In genomic region chr14:99535448-99535847, GRCh38 we compare ENCODE assay signal across 1 cellular context.
TF ChIP-seq lines count a peak whose summit lies in the region.

No MANE protein-coding gene starts in this region.

TF ChIP-seq in SK-N-SH, 30 proteins besides CTCF, POLR2A, EP300 and RAD21:
- TF ChIP-seq PBX3 (IDR thresholded peaks at IDR 0.05): no peak
- TF ChIP-seq ELF1 (IDR thresholded peaks at IDR 0.05): no peak
- no peak for TF ChIP-seq RXRA (IDR thresholded peaks at IDR 0.05; ENCODE audit: borderline replicate concordance, low read depth)
- TF ChIP-seq NFIC (IDR thresholded peaks at IDR 0.05; ENCODE audit: borderline replicate concordance): no peak
- TF ChIP-seq USF2 (IDR thresholded peaks at IDR 0.05; ENCODE audit: borderline replicate concordance, low read depth, low read length): no peak
- no peak for TF ChIP-seq MAX (IDR thresholded peaks at IDR 0.05; ENCODE audit: low read depth)
- TF ChIP-seq RFX5 (IDR thresholded peaks at IDR 0.05; ENCODE audit: low read length): no peak
- no peak for TF ChIP-seq MEF2A (IDR thresholded peaks at IDR 0.05; ENCODE audit: borderline replicate concordance, low read depth)
- no peak for TF ChIP-seq IRF3 (IDR thresholded peaks at IDR 0.05; ENCODE audit: low read depth, low read length)
- no peak for TF ChIP-seq TEAD4 (IDR thresholded peaks at IDR 0.05; ENCODE audit: borderline replicate concordance, insufficient read depth)
- TF ChIP-seq CHD2 (IDR thresholded peaks at IDR 0.05; ENCODE audit: low read length, partially characterized antibody): no peak
- TF ChIP-seq RCOR1 (IDR thresholded peaks at IDR 0.05; ENCODE audit: low read length): no peak
- TF ChIP-seq USF1 (IDR thresholded peaks at IDR 0.05; ENCODE audit: borderline replicate concordance, low read depth): no peak
